ENCODE assay signal across 1 cellular context in the genomic region with DNA sequence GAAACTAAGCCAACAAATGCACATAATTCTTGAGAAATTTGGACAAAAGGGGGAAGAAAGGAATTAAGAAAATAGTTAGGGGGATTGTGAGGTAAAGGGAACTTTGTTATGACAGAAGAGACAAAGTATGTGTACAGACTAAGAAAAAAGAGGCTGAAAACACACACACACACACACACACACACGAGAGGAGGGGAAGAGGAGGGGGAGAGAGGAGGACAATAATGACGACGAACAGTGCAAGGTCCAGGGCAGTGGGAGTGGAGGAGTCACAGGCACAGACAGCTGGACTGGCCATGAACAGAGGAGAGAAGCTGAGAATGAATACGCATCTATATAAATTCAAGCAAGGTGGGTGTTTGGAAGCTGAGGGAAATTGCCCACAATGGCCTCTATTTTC.
TF ChIP-seq lines count a peak whose summit lies in the region.

No MANE protein-coding gene starts in this region.

TF ChIP-seq in HepG2, 621 proteins besides CTCF, POLR2A, EP300 and RAD21 (continued from another document and continues in another):
- no peak for TF ChIP-seq RCOR2 (CRISPR knock-in tag; IDR thresholded peaks at IDR 0.05)
- TF ChIP-seq KLF6 (CRISPR knock-in tag; IDR thresholded peaks at IDR 0.05): no peak
- TF ChIP-seq, protein P1, sequence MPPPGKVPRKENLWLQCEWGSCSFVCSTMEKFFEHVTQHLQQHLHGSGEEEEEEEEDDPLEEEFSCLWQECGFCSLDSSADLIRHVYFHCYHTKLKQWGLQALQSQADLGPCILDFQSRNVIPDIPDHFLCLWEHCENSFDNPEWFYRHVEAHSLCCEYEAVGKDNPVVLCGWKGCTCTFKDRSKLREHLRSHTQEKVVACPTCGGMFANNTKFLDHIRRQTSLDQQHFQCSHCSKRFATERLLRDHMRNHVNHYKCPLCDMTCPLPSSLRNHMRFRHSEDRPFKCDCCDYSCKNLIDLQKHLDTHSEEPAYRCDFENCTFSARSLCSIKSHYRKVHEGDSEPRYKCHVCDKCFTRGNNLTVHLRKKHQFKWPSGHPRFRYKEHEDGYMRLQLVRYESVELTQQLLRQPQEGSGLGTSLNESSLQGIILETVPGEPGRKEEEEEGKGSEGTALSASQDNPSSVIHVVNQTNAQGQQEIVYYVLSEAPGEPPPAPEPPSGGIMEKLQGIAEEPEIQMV (CRISPR knock-in tag; IDR thresholded peaks at IDR 0.05; ENCODE audit: low read depth): no peak
- no peak for TF ChIP-seq ZNF24 (IDR thresholded peaks at IDR 0.05)
- TF ChIP-seq, protein P2, sequence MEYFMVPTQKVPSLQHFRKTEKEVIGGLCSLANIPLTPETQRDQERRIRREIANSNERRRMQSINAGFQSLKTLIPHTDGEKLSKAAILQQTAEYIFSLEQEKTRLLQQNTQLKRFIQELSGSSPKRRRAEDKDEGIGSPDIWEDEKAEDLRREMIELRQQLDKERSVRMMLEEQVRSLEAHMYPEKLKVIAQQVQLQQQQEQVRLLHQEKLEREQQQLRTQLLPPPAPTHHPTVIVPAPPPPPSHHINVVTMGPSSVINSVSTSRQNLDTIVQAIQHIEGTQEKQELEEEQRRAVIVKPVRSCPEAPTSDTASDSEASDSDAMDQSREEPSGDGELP (IDR thresholded peaks at IDR 0.05; ENCODE audit: borderline replicate concordance, low read depth): peak; percentile 89
- TF ChIP-seq SIX4 (CRISPR knock-in tag; IDR thresholded peaks at IDR 0.05): no peak
- TF ChIP-seq, protein P3, sequence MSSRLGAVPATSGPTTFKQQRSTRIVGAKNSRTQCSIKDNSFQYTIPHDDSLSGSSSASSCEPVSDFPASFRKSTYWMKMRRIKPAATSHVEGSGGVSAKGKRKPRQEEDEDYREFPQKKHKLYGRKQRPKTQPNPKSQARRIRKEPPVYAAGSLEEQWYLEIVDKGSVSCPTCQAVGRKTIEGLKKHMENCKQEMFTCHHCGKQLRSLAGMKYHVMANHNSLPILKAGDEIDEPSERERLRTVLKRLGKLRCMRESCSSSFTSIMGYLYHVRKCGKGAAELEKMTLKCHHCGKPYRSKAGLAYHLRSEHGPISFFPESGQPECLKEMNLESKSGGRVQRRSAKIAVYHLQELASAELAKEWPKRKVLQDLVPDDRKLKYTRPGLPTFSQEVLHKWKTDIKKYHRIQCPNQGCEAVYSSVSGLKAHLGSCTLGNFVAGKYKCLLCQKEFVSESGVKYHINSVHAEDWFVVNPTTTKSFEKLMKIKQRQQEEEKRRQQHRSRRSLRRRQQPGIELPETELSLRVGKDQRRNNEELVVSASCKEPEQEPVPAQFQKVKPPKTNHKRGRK (CRISPR knock-in tag; IDR thresholded peaks at IDR 0.05): no peak
- no peak for TF ChIP-seq ZNF83 (CRISPR knock-in tag; IDR thresholded peaks at IDR 0.05; ENCODE audit: borderline replicate concordance)
- TF ChIP-seq, protein P4, sequence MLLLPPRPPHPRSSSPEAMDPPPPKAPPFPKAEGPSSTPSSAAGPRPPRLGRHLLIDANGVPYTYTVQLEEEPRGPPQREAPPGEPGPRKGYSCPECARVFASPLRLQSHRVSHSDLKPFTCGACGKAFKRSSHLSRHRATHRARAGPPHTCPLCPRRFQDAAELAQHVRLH (CRISPR knock-in tag; IDR thresholded peaks at IDR 0.05; ENCODE audit: borderline replicate concordance, low read depth): no peak
- TF ChIP-seq ZNF569 (CRISPR knock-in tag; IDR thresholded peaks at IDR 0.05; ENCODE audit: borderline replicate concordance): no peak
- no peak for TF ChIP-seq ZNF878 (CRISPR knock-in tag; IDR thresholded peaks at IDR 0.05)
- TF ChIP-seq ZNF337 (CRISPR knock-in tag; IDR thresholded peaks at IDR 0.05; ENCODE audit: borderline replicate concordance, low read depth): no peak
- TF ChIP-seq, protein P5, sequence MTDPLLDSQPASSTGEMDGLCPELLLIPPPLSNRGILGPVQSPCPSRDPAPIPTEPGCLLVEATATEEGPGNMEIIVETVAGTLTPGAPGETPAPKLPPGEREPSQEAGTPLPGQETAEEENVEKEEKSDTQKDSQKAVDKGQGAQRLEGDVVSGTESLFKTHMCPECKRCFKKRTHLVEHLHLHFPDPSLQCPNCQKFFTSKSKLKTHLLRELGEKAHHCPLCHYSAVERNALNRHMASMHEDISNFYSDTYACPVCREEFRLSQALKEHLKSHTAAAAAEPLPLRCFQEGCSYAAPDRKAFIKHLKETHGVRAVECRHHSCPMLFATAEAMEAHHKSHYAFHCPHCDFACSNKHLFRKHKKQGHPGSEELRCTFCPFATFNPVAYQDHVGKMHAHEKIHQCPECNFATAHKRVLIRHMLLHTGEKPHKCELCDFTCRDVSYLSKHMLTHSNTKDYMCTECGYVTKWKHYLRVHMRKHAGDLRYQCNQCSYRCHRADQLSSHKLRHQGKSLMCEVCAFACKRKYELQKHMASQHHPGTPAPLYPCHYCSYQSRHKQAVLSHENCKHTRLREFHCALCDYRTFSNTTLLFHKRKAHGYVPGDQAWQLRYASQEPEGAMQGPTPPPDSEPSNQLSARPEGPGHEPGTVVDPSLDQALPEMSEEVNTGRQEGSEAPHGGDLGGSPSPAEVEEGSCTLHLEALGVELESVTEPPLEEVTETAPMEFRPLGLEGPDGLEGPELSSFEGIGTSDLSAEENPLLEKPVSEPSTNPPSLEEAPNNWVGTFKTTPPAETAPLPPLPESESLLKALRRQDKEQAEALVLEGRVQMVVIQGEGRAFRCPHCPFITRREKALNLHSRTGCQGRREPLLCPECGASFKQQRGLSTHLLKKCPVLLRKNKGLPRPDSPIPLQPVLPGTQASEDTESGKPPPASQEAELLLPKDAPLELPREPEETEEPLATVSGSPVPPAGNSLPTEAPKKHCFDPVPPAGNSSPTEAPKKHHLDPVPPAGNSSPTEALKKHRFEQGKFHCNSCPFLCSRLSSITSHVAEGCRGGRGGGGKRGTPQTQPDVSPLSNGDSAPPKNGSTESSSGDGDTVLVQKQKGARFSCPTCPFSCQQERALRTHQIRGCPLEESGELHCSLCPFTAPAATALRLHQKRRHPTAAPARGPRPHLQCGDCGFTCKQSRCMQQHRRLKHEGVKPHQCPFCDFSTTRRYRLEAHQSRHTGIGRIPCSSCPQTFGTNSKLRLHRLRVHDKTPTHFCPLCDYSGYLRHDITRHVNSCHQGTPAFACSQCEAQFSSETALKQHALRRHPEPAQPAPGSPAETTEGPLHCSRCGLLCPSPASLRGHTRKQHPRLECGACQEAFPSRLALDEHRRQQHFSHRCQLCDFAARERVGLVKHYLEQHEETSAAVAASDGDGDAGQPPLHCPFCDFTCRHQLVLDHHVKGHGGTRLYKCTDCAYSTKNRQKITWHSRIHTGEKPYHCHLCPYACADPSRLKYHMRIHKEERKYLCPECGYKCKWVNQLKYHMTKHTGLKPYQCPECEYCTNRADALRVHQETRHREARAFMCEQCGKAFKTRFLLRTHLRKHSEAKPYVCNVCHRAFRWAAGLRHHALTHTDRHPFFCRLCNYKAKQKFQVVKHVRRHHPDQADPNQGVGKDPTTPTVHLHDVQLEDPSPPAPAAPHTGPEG (CRISPR knock-in tag; IDR thresholded peaks at IDR 0.05): no peak
- no peak for TF ChIP-seq SP2 (CRISPR knock-in tag; IDR thresholded peaks at IDR 0.05)
- 0 out of 2 replicates have a peak, but pooled peaks have one; percentile 30 for TF ChIP-seq ZNF546 (CRISPR knock-in tag; conservative IDR thresholded peaks at IDR 0.05)
- no peak for TF ChIP-seq GABPA (IDR thresholded peaks at IDR 0.05; ENCODE audit: low read depth, low read length)
- TF ChIP-seq GABPA (CRISPR knock-in tag; IDR thresholded peaks at IDR 0.05; ENCODE audit: low read depth): peak; percentile 39; the same call in 1 of the 2 replicates
- no peak for TF ChIP-seq ZNF564 (CRISPR knock-in tag; IDR thresholded peaks at IDR 0.05)
- TF ChIP-seq JUN (CRISPR knock-in tag; IDR thresholded peaks at IDR 0.05): no peak; the same call in 1 of the 2 replicates
- no peak for TF ChIP-seq SP140L (CRISPR knock-in tag; IDR thresholded peaks at IDR 0.05; ENCODE audit: borderline replicate concordance)
- no peak for TF ChIP-seq MAFK (conservative IDR thresholded peaks at IDR 0.05 in 1 of 2, IDR thresholded peaks at IDR 0.05 in 1 of 2; ENCODE audit: low read length in 2 of 2)
- TF ChIP-seq, protein P6, sequence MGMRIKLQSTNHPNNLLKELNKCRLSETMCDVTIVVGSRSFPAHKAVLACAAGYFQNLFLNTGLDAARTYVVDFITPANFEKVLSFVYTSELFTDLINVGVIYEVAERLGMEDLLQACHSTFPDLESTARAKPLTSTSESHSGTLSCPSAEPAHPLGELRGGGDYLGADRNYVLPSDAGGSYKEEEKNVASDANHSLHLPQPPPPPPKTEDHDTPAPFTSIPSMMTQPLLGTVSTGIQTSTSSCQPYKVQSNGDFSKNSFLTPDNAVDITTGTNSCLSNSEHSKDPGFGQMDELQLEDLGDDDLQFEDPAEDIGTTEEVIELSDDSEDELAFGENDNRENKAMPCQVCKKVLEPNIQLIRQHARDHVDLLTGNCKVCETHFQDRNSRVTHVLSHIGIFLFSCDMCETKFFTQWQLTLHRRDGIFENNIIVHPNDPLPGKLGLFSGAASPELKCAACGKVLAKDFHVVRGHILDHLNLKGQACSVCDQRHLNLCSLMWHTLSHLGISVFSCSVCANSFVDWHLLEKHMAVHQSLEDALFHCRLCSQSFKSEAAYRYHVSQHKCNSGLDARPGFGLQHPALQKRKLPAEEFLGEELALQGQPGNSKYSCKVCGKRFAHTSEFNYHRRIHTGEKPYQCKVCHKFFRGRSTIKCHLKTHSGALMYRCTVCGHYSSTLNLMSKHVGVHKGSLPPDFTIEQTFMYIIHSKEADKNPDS (CRISPR knock-in tag; IDR thresholded peaks at IDR 0.05): no peak
- TF ChIP-seq HDAC6 (IDR thresholded peaks at IDR 0.05; ENCODE audit: low read depth, low read length): no peak
- TF ChIP-seq, protein P7, sequence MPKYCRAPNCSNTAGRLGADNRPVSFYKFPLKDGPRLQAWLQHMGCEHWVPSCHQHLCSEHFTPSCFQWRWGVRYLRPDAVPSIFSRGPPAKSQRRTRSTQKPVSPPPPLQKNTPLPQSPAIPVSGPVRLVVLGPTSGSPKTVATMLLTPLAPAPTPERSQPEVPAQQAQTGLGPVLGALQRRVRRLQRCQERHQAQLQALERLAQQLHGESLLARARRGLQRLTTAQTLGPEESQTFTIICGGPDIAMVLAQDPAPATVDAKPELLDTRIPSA (CRISPR knock-in tag; IDR thresholded peaks at IDR 0.05; ENCODE audit: borderline replicate concordance): no peak
- TF ChIP-seq ZNF670 (CRISPR knock-in tag; IDR thresholded peaks at IDR 0.05; ENCODE audit: borderline replicate concordance): no peak
- no peak for TF ChIP-seq ZNF234 (CRISPR knock-in tag; conservative IDR thresholded peaks at IDR 0.05)
- no peak for TF ChIP-seq MED8 (CRISPR knock-in tag; IDR thresholded peaks at IDR 0.05; ENCODE audit: insufficient replicate concordance)
- TF ChIP-seq ZNF331 (CRISPR knock-in tag; IDR thresholded peaks at IDR 0.05): no peak
- TF ChIP-seq ELF3 (CRISPR knock-in tag; IDR thresholded peaks at IDR 0.05): peak; percentile 31; the same call in 1 of the 2 replicates
- TF ChIP-seq HMG20A (CRISPR knock-in tag; IDR thresholded peaks at IDR 0.05; ENCODE audit: borderline replicate concordance): no peak
- TF ChIP-seq, protein P8, sequence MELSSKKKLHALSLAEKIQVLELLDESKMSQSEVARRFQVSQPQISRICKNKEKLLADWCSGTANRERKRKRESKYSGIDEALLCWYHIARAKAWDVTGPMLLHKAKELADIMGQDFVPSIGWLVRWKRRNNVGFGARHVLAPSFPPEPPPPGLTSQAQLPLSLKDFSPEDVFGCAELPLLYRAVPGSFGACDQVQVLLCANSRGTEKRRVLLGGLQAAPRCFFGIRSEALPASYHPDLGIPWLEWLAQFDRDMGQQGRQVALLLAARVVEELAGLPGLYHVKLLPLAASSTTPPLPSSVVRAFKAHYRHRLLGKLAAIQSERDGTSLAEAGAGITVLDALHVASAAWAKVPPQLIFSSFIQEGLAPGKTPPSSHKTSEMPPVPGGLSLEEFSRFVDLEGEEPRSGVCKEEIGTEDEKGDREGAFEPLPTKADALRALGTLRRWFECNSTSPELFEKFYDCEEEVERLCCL (CRISPR knock-in tag; IDR thresholded peaks at IDR 0.05; ENCODE audit: borderline replicate concordance): no peak
- TF ChIP-seq, protein P9, sequence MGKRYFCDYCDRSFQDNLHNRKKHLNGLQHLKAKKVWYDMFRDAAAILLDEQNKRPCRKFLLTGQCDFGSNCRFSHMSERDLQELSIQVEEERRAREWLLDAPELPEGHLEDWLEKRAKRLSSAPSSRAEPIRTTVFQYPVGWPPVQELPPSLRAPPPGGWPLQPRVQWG (CRISPR knock-in tag; IDR thresholded peaks at IDR 0.05; ENCODE audit: borderline replicate concordance, low read depth): no peak
- TF ChIP-seq, protein P10, sequence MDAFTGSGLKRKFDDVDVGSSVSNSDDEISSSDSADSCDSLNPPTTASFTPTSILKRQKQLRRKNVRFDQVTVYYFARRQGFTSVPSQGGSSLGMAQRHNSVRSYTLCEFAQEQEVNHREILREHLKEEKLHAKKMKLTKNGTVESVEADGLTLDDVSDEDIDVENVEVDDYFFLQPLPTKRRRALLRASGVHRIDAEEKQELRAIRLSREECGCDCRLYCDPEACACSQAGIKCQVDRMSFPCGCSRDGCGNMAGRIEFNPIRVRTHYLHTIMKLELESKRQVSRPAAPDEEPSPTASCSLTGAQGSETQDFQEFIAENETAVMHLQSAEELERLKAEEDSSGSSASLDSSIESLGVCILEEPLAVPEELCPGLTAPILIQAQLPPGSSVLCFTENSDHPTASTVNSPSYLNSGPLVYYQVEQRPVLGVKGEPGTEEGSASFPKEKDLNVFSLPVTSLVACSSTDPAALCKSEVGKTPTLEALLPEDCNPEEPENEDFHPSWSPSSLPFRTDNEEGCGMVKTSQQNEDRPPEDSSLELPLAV (CRISPR knock-in tag; conservative IDR thresholded peaks at IDR 0.05; ENCODE audit: low read depth): no peak
- TF ChIP-seq KLF15 (CRISPR knock-in tag; IDR thresholded peaks at IDR 0.05; ENCODE audit: borderline replicate concordance): no peak
- TF ChIP-seq, protein P11, sequence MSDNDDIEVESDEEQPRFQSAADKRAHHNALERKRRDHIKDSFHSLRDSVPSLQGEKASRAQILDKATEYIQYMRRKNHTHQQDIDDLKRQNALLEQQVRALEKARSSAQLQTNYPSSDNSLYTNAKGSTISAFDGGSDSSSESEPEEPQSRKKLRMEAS (IDR thresholded peaks at IDR 0.05): peak; percentile 59
- no peak for TF ChIP-seq NFE2 (CRISPR knock-in tag; IDR thresholded peaks at IDR 0.05)
- TF ChIP-seq THAP11 (CRISPR knock-in tag; IDR thresholded peaks at IDR 0.05): no peak
- no peak for TF ChIP-seq TEAD2 (CRISPR knock-in tag; IDR thresholded peaks at IDR 0.05)
- TF ChIP-seq, protein P12, sequence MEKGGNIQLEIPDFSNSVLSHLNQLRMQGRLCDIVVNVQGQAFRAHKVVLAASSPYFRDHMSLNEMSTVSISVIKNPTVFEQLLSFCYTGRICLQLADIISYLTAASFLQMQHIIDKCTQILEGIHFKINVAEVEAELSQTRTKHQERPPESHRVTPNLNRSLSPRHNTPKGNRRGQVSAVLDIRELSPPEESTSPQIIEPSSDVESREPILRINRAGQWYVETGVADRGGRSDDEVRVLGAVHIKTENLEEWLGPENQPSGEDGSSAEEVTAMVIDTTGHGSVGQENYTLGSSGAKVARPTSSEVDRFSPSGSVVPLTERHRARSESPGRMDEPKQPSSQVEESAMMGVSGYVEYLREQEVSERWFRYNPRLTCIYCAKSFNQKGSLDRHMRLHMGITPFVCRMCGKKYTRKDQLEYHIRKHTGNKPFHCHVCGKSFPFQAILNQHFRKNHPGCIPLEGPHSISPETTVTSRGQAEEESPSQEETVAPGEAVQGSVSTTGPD (CRISPR knock-in tag; IDR thresholded peaks at IDR 0.05): no peak
- TF ChIP-seq, protein P13, sequence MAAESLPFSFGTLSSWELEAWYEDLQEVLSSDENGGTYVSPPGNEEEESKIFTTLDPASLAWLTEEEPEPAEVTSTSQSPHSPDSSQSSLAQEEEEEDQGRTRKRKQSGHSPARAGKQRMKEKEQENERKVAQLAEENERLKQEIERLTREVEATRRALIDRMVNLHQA (CRISPR knock-in tag; IDR thresholded peaks at IDR 0.05): no peak
